ENCODE assay signal across 1 cellular context in genomic region chr15:61501815-61502214, GRCh38.
TF ChIP-seq lines count a peak whose summit lies in the region.

No MANE protein-coding gene starts in this region.

TF ChIP-seq in WTC11, 78 proteins besides CTCF, POLR2A, EP300 and RAD21 (continued from another document):
- no peak for TF ChIP-seq NFYB (CRISPR knock-in tag; conservative IDR thresholded peaks at IDR 0.05; ENCODE audit: low read depth)
TF ChIP-seq in WTC11: peak in this region for 0.
